9 cellular contexts compared by ENCODE assay signal in the genomic region with DNA sequence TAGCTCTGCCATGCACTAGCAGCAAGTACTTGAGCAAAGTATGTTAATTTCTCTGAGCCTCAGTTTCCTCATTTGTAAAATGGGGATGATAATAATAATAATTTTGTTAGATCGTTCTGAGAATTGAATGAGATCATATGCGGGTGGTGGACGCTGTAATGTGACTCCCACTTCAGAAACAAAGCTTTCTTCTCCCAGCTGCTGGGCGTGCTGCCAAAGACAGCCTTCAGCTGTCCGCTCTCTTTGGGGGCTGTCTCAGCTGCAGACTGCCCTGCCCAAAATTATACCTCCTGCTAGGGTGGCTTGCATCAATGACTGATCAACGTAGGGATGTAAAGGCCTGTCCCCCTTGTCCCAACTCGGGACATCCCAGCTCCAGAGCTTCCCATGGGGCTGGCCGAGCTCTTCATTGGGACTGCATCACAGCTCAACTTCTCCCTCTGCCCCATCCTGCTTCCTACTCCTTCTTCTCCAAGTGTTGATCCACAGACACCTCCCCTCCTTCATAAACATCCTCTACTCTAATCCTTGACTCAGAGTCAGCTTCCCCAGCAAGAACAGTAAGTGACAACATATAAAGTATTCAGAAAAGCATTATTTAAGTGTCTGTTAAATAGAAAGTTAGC.
DNase-seq lines count a peak whose midpoint lies in the region; ATAC-seq lines count a peak whose summit lies in the region.
"Had no signal": no experiment of that assay in that cellular context is flagged by ENCODE, and none has a peak within 500 bp of the region (broad histone marks: within the 10 kb centered on the region; RNA-seq: fewer than 3 reads in every experiment).

No MANE protein-coding gene starts in this region.

- peak overlapping the region; percentile 86 for H3K27ac ChIP-seq in caudate nucleus (ENCODE audit: low read depth, low read length)
- H3K27ac ChIP-seq in effector memory CD4-positive, alpha-beta T cell (ENCODE audit: insufficient read depth, low read length, poor library complexity, severe bottlenecking): no peak overlapping the region

- ATAC-seq in GM21528 (IDR thresholded peaks at IDR 0.05; ENCODE audit: low FRiP score, unreplicated experiment): no peak

- H3K9me3 ChIP-seq in effector memory CD4-positive, alpha-beta T cell (ENCODE audit: control insufficient read depth, low read length): no peaks in the 10 kb centered on the region

- no peaks in the 10 kb centered on the region for H3K27me3 ChIP-seq in effector memory CD4-positive, alpha-beta T cell (replicated peaks; ENCODE audit: control insufficient read depth, insufficient read depth, low read length, poor library complexity, severe bottlenecking)

- no peak overlapping the region for H3K4me3 ChIP-seq in effector memory CD4-positive, alpha-beta T cell (ENCODE audit: insufficient read depth, low read depth, low read length, poor library complexity, severe bottlenecking)

- H3K36me3 ChIP-seq in effector memory CD4-positive, alpha-beta T cell (ENCODE audit: control insufficient read depth, insufficient read depth, low read length): no peaks in the 10 kb centered on the region

- no peaks in the 10 kb centered on the region for H3K4me1 ChIP-seq in effector memory CD4-positive, alpha-beta T cell (ENCODE audit: control insufficient read depth, insufficient read depth, low read length, poor library complexity, severe bottlenecking)

- DNase-seq in DMS79 treated with DMSO at 0.1 percent for 48 hours (lab: John Stamatoyannopoulos, UW) (peak; percentile 77), NCI-H2196 (lab: John Stamatoyannopoulos, UW; ENCODE audit: unreplicated experiment) (peak; percentile 79), caudate nucleus (lab: John Stamatoyannopoulos, UW) (peak in 58 of 61 donors; percentile 13 to 81 (median 58)), non-pigmented ciliary epithelial cell (ENCODE audit: low read depth) (peak; percentile 51), T-helper 1 cell (no peak), GDM1 (lab: John Stamatoyannopoulos, UW) (no peak)
- DNase-seq in effector memory CD4-positive, alpha-beta T cell: no peak
- DNase-seq: activated T-cell treated with anti-CD3 and anti-CD28 coated beads for 4 hours had no signal

Comparison
In these comparisons a context has a peak if more than half of its experiments do, and no peak if none do; other contexts are left out.
1. DNase-seq: peak in DMS79 treated with DMSO at 0.1 percent for 48 hours (single experiment), NCI-H2196 (single experiment), caudate nucleus (58 of 61) and non-pigmented ciliary epithelial cell (single experiment); none in effector memory CD4-positive, alpha-beta T cell (0 of 3), T-helper 1 cell (0 of 5) and GDM1 (single experiment).